ENCODE assay signal across 1 cellular context in the genomic region with DNA sequence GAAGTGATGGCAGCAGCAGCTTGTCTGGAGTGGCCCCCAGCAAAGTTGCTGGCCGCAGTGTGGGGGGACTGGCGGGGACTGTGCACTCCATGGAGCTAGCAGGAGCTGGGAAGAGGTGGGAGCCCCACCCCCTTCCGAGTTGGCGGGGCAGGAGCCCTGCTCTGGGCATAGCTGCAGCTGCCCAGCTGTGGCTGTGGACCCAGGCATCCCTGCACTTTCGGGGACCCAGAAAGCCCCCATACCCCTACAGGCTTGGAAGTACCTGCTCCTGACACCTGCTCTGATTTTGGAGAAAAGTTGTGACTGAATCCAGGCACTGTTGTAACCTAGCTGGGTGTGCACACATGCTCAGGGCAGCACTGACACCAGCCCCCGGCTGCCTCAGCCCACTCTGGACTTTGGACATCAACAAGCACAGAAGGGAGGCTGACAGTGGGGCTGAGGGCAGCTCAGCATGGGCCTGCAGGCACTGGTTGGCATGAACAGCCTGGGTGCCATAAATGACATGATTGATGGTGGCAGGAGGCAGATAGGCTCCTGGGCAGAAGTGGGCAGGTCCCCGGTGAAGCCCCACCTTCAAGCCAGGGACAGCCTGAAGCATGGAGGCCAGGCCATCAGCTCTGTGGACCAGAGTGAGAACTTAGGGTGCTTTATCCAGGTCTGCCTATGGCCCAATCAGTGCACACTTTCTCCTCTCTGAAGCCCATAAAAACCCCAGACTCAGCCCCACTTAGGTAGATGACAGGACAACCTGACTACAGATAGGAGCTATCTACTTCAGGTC.
TF ChIP-seq lines count a peak whose summit lies in the region.

No MANE protein-coding gene starts in this region.

TF ChIP-seq in HepG2, 621 proteins besides CTCF, POLR2A, EP300 and RAD21 (continued from another document and continues in another):
- no peak for TF ChIP-seq ZNF276 (CRISPR knock-in tag; IDR thresholded peaks at IDR 0.05; ENCODE audit: low read depth)
- no peak for TF ChIP-seq PPARG (CRISPR knock-in tag; conservative IDR thresholded peaks at IDR 0.05)
- TF ChIP-seq TCF12 (IDR thresholded peaks at IDR 0.05): no peak
- TF ChIP-seq TCF12 (CRISPR knock-in tag; IDR thresholded peaks at IDR 0.05): no peak
- TF ChIP-seq PLRG1 (conservative IDR thresholded peaks at IDR 0.05): no peak
- peak; percentile 81; the same call in 1 of the 2 replicates for TF ChIP-seq ZNF343 (CRISPR knock-in tag; IDR thresholded peaks at IDR 0.05)
- TF ChIP-seq, protein P1, sequence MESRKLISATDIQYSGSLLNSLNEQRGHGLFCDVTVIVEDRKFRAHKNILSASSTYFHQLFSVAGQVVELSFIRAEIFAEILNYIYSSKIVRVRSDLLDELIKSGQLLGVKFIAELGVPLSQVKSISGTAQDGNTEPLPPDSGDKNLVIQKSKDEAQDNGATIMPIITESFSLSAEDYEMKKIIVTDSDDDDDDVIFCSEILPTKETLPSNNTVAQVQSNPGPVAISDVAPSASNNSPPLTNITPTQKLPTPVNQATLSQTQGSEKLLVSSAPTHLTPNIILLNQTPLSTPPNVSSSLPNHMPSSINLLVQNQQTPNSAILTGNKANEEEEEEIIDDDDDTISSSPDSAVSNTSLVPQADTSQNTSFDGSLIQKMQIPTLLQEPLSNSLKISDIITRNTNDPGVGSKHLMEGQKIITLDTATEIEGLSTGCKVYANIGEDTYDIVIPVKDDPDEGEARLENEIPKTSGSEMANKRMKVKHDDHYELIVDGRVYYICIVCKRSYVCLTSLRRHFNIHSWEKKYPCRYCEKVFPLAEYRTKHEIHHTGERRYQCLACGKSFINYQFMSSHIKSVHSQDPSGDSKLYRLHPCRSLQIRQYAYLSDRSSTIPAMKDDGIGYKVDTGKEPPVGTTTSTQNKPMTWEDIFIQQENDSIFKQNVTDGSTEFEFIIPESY (CRISPR knock-in tag; IDR thresholded peaks at IDR 0.05): no peak
- peak; percentile 22 to 44; a peak in 1 of 4 replicates for TF ChIP-seq KLF16 (CRISPR knock-in tag; IDR thresholded peaks at IDR 0.05)
- peak; percentile 59; the same call in 1 of the 2 replicates for TF ChIP-seq ZNF274 (CRISPR knock-in tag; IDR thresholded peaks at IDR 0.05)
- TF ChIP-seq TBX2 (CRISPR knock-in tag; IDR thresholded peaks at IDR 0.05; ENCODE audit: borderline replicate concordance): peak; percentile 52; the same call in 1 of the 2 replicates
- peak; percentile 58; the same call in 1 of the 2 replicates for TF ChIP-seq ZNF605 (CRISPR knock-in tag; IDR thresholded peaks at IDR 0.05)
- no peak for TF ChIP-seq ZNF12 (CRISPR knock-in tag; IDR thresholded peaks at IDR 0.05)
- TF ChIP-seq ZNF549 (CRISPR knock-in tag; IDR thresholded peaks at IDR 0.05): peak; percentile 96
- peak; percentile 73 for TF ChIP-seq ZNF18 (CRISPR knock-in tag; IDR thresholded peaks at IDR 0.05; ENCODE audit: insufficient replicate concordance)
- TF ChIP-seq, protein P2, sequence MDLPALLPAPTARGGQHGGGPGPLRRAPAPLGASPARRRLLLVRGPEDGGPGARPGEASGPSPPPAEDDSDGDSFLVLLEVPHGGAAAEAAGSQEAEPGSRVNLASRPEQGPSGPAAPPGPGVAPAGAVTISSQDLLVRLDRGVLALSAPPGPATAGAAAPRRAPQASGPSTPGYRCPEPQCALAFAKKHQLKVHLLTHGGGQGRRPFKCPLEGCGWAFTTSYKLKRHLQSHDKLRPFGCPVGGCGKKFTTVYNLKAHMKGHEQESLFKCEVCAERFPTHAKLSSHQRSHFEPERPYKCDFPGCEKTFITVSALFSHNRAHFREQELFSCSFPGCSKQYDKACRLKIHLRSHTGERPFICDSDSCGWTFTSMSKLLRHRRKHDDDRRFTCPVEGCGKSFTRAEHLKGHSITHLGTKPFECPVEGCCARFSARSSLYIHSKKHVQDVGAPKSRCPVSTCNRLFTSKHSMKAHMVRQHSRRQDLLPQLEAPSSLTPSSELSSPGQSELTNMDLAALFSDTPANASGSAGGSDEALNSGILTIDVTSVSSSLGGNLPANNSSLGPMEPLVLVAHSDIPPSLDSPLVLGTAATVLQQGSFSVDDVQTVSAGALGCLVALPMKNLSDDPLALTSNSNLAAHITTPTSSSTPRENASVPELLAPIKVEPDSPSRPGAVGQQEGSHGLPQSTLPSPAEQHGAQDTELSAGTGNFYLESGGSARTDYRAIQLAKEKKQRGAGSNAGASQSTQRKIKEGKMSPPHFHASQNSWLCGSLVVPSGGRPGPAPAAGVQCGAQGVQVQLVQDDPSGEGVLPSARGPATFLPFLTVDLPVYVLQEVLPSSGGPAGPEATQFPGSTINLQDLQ (CRISPR knock-in tag; IDR thresholded peaks at IDR 0.05): no peak
- 0 out of 2 replicates have a peak, but pooled peaks have one; percentile 10 for TF ChIP-seq TBX3 (IDR thresholded peaks at IDR 0.05; ENCODE audit: borderline replicate concordance)
- TF ChIP-seq ZNF546 (CRISPR knock-in tag; conservative IDR thresholded peaks at IDR 0.05): 0 out of 2 replicates have a peak, but pooled peaks have one; percentile 42
- TF ChIP-seq GATA4 (IDR thresholded peaks at IDR 0.05; ENCODE audit: borderline replicate concordance, low read depth): no peak
- TF ChIP-seq, protein P3, sequence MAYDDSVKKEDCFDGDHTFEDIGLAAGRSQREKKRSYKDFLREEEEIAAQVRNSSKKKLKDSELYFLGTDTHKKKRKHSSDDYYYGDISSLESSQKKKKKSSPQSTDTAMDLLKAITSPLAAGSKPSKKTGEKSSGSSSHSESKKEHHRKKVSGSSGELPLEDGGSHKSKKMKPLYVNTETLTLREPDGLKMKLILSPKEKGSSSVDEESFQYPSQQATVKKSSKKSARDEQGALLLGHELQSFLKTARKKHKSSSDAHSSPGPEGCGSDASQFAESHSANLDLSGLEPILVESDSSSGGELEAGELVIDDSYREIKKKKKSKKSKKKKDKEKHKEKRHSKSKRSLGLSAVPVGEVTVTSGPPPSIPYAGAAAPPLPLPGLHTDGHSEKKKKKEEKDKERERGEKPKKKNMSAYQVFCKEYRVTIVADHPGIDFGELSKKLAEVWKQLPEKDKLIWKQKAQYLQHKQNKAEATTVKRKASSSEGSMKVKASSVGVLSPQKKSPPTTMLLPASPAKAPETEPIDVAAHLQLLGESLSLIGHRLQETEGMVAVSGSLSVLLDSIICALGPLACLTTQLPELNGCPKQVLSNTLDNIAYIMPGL (CRISPR knock-in tag; IDR thresholded peaks at IDR 0.05; ENCODE audit: borderline replicate concordance in 1 of 2, low read depth in 1 of 2): peak; percentile 28 to 39; a peak in 1 of 4 replicates
- TF ChIP-seq NAIF1 (CRISPR knock-in tag; IDR thresholded peaks at IDR 0.05; ENCODE audit: borderline replicate concordance): no peak
- TF ChIP-seq ZBTB1 (CRISPR knock-in tag; IDR thresholded peaks at IDR 0.05; ENCODE audit: borderline replicate concordance): no peak
- no peak for TF ChIP-seq HCFC1 (IDR thresholded peaks at IDR 0.05; ENCODE audit: low read depth, low read length)
- TF ChIP-seq, protein P4, sequence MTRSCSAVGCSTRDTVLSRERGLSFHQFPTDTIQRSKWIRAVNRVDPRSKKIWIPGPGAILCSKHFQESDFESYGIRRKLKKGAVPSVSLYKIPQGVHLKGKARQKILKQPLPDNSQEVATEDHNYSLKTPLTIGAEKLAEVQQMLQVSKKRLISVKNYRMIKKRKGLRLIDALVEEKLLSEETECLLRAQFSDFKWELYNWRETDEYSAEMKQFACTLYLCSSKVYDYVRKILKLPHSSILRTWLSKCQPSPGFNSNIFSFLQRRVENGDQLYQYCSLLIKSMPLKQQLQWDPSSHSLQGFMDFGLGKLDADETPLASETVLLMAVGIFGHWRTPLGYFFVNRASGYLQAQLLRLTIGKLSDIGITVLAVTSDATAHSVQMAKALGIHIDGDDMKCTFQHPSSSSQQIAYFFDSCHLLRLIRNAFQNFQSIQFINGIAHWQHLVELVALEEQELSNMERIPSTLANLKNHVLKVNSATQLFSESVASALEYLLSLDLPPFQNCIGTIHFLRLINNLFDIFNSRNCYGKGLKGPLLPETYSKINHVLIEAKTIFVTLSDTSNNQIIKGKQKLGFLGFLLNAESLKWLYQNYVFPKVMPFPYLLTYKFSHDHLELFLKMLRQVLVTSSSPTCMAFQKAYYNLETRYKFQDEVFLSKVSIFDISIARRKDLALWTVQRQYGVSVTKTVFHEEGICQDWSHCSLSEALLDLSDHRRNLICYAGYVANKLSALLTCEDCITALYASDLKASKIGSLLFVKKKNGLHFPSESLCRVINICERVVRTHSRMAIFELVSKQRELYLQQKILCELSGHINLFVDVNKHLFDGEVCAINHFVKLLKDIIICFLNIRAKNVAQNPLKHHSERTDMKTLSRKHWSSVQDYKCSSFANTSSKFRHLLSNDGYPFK (CRISPR knock-in tag; IDR thresholded peaks at IDR 0.05; ENCODE audit: borderline replicate concordance): peak; percentile 57; the same call in 1 of the 2 replicates
- TF ChIP-seq KAT2B (IDR thresholded peaks at IDR 0.05; ENCODE audit: borderline replicate concordance, low read depth, low read length): no peak
- TF ChIP-seq SAFB2 (CRISPR knock-in tag; IDR thresholded peaks at IDR 0.05; ENCODE audit: borderline replicate concordance, low read depth): peak; percentile 43; the same call in 1 of the 2 replicates
- TF ChIP-seq, protein P5, sequence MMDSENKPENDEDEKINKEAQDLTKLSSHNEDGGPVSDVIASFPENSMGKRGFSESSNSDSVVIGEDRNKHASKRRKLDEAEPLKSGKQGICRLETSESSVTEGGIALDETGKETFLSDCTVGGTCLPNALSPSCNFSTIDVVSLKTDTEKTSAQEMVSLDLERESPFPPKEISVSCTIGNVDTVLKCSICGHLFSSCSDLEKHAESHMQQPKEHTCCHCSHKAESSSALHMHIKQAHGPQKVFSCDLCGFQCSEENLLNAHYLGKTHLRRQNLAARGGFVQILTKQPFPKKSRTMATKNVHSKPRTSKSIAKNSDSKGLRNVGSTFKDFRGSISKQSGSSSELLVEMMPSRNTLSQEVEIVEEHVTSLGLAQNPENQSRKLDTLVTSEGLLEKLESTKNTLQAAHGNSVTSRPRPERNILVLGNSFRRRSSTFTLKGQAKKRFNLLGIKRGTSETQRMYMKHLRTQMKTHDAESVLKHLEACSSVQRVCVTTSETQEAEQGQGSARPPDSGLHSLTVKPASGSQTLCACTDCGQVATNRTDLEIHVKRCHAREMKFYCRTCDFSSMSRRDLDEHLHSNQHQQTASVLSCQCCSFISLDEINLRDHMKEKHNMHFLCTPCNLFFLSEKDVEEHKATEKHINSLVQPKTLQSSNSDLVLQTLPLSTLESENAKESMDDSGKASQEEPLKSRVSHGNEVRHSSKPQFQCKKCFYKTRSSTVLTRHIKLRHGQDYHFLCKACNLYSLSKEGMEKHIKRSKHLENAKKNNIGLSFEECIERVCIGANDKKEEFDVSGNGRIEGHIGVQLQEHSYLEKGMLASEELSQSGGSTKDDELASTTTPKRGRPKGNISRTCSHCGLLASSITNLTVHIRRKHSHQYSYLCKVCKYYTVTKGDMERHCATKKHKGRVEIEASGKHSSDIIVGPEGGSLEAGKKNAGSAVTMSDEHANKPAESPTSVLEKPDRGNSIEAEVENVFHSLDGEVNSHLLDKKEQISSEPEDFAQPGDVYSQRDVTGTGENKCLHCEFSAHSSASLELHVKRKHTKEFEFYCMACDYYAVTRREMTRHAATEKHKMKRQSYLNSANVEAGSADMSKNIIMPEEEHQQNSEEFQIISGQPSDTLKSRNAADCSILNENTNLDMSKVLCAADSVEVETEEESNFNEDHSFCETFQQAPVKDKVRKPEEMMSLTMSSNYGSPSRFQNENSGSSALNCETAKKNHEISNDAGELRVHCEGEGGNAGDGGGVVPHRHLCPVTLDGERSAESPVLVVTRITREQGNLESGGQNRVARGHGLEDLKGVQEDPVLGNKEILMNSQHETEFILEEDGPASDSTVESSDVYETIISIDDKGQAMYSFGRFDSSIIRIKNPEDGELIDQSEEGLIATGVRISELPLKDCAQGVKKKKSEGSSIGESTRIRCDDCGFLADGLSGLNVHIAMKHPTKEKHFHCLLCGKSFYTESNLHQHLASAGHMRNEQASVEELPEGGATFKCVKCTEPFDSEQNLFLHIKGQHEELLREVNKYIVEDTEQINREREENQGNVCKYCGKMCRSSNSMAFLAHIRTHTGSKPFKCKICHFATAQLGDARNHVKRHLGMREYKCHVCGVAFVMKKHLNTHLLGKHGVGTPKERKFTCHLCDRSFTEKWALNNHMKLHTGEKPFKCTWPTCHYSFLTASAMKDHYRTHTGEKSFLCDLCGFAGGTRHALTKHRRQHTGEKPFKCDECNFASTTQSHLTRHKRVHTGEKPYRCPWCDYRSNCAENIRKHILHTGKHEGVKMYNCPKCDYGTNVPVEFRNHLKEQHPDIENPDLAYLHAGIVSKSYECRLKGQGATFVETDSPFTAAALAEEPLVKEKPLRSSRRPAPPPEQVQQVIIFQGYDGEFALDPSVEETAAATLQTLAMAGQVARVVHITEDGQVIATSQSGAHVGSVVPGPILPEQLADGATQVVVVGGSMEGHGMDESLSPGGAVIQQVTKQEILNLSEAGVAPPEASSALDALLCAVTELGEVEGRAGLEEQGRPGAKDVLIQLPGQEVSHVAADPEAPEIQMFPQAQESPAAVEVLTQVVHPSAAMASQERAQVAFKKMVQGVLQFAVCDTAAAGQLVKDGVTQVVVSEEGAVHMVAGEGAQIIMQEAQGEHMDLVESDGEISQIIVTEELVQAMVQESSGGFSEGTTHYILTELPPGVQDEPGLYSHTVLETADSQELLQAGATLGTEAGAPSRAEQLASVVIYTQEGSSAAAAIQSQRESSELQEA (CRISPR knock-in tag; IDR thresholded peaks at IDR 0.05; ENCODE audit: not compliant biosample characterization): peak; percentile 61
